Comparison of ENCODE assay signal across 9 cellular contexts in the genomic region with DNA sequence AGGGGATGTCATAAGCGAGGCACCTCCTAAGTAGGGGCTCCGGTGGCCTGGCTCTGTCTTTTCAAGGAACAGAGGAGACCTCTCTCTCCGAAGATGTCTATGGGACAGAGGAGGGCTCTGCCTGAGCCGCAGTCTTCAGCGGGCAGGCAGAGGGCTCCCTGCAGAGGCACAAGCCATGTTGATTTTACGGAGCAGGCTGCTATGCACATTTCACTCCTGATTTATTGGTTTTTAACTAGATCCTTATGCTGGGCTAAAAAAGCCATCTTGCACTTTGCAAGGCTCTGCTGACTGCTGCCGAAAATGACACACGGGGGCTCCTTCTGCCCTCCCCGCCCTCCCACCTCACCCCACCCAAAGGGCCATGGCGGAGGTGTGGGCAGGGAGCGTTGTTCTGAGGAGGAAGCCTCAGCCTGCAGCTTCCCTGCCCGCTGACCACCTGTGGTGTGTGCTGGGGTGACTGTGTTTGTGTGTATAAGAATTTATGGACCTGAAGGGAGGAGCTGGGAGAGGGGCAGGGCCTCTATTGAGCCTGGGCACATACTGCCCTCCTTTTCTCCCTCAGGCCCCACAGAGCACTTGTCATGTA.
DNase-seq lines count a peak whose midpoint lies in the region; ATAC-seq and TF ChIP-seq lines count a peak whose summit lies in the region.
"Had no signal": no experiment of that assay in that cellular context is flagged by ENCODE, and none has a peak within 500 bp of the region (broad histone marks: within the 10 kb centered on the region; RNA-seq: fewer than 3 reads in every experiment).

No MANE protein-coding gene starts in this region.

- H4K20me1 ChIP-seq in hepatocyte (ENCODE audit: insufficient read depth, poor library complexity, severe bottlenecking), result no peaks in the 10 kb centered on the region

- H3K27ac ChIP-seq in SJCRH30 (no peak overlapping the region), hepatocyte (peak overlapping the region; percentile 69)
- H3K27ac ChIP-seq: 22Rv1 had no signal

- H3K79me2 ChIP-seq in hepatocyte, result no peaks in the 10 kb centered on the region

- ATAC-seq in sciatic nerve (peak; percentile 72), GM21723 (IDR thresholded peaks at IDR 0.05; ENCODE audit: unreplicated experiment) (no peak), GM21515 (IDR thresholded peaks at IDR 0.05; ENCODE audit: unreplicated experiment) (no peak)

- DNase-seq in DMS53 (lab: John Stamatoyannopoulos, UW), result peak; percentile 50
- DNase-seq in DMS53 treated with DMSO at 0.1 percent for 48 hours (lab: John Stamatoyannopoulos, UW; ENCODE audit: unreplicated experiment), result no peak
- DNase-seq in SJCRH30, result peak; percentile 36 to 54
- DNase-seq in hepatocyte (ENCODE audit: low spot score), result peak; percentile 41
- no peak for DNase-seq in sciatic nerve (ENCODE audit: low spot score)
- no peak for DNase-seq in stimulated activated CD4-positive, alpha-beta T cell treated with anti-CD3 and anti-CD28 coated beads, Interleukin-1b, Interleukin-23, amount 100 ng/mL, for 48 hours

- H2AFZ ChIP-seq in hepatocyte, result peak overlapping the region; percentile 78

- H3K9me2 ChIP-seq in hepatocyte (replicated peaks; ENCODE audit: insufficient read depth), result no peaks in the 10 kb centered on the region

- peaks cover 5% of the 10 kb centered on the region; the same call in 1 of the 2 replicates for H3K4me1 ChIP-seq in SJCRH30
- H3K4me1 ChIP-seq in hepatocyte (ENCODE audit: insufficient read depth), result peaks cover 18% of the 10 kb centered on the region

- intact Hi-C loops in sciatic nerve (cut with DNase I), result no loop called here

- peak overlapping the region; percentile 59 for H3K4me3 ChIP-seq in SJCRH30
- peak overlapping the region; percentile 49 for H3K4me3 ChIP-seq in hepatocyte

- H3K27me3 ChIP-seq in SJCRH30, result peaks cover 8% of the 10 kb centered on the region
- peaks cover 51% of the 10 kb centered on the region for H3K27me3 ChIP-seq in hepatocyte

- WGBS in hepatocyte (ENCODE audit: low lambda C conversion rate, missing lambda C conversion rate), result 14% methylated on average over 12 of the region's 12 CpGs

- H3K4me2 ChIP-seq in hepatocyte, result peak overlapping the region; percentile 99

- H3K9me3 ChIP-seq in SJCRH30 (replicated peaks) (no peaks in the 10 kb centered on the region), hepatocyte (ENCODE audit: low read depth) (no peaks in the 10 kb centered on the region)

- H3K36me3 ChIP-seq in SJCRH30 (no peaks in the 10 kb centered on the region), hepatocyte (replicated peaks; ENCODE audit: insufficient read depth, low read depth) (no peaks in the 10 kb centered on the region)

- no peak for TF ChIP-seq CTCF in hepatocyte (IDR thresholded peaks at IDR 0.05; ENCODE audit: poor library complexity)

Comparison
In these comparisons a context has a peak if more than half of its experiments do, and no peak if none do; other contexts are left out.
1. DNase-seq: peak in DMS53 (single experiment), SJCRH30 (2 of 2) and hepatocyte (single experiment); none in DMS53 treated with DMSO at 0.1 percent for 48 hours (single experiment), sciatic nerve (single experiment) and stimulated activated CD4-positive, alpha-beta T cell treated with anti-CD3 and anti-CD28 coated beads, Interleukin-1b, Interleukin-23, amount 100 ng/mL, for 48 hours (single experiment).